21 cellular contexts compared by ENCODE assay signal in genomic region chr3:33398410-33398809, GRCh38.
"Had no signal": no experiment of that assay in that cellular context is flagged by ENCODE, and none has a peak within 500 bp of the region (broad histone marks: within the 10 kb centered on the region; RNA-seq: fewer than 3 reads in every experiment).

No MANE protein-coding gene starts in this region.

- ATAC-seq: K562, Panc1, PC-3 had no signal

- H3K4me2 ChIP-seq: KMS-11 had no signal

- H3K4me3 ChIP-seq: K562 had no signal

- DNase-seq: IMR-90, Kasumi-1, MM.1S, NCI-H1092 treated with DMSO at 0.1 percent for 48 hours, NCI-H1436, NCI-H187, NCI-H2029, NCI-H2081 treated with DMSO at 0.1 percent for 48 hours, NCI-H2171, NCI-H226, NCI-H446, NCI-H510A, NCI-H524 treated with DMSO at 0.1 percent for 48 hours, NCI-H69, NCI-H774, PC-3, SHP77 had no signal

- H3K9ac ChIP-seq: KMS-11 had no signal

- H3K27ac ChIP-seq: KMS-11, RWPE1 had no signal
